In the genomic region with DNA sequence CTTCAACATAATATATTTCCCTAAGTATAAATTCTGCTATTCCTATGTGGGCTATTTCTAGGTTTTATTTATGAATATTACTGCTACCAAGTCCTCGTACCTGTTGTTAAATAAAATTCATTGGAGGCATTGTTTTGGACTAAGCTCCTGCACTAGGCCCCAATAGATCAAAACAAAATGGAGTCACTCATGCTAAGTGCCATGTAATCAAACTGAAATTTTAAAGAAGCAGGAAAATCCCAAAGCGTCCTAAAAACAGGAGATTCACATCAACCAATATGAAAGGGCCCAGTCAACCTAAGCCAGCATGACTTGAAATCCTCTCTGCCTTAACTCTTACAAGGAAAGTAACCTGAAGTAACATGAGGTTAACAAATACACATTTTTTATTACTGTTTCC, we compare ENCODE assay signal across 20 cellular contexts.
DNase-seq lines count a peak whose midpoint lies in the region; ATAC-seq, FAIRE-seq and TF ChIP-seq lines count a peak whose summit lies in the region.
"Had no signal": no experiment of that assay in that cellular context is flagged by ENCODE, and none has a peak within 500 bp of the region (broad histone marks: within the 10 kb centered on the region; RNA-seq: fewer than 3 reads in every experiment).

No MANE protein-coding gene starts in this region.

- H3K18ac ChIP-seq in H1 (ENCODE audit: extremely low read depth, low read length) = no peak overlapping the region

- H3K4me1 ChIP-seq in H1 (replicated peaks in 1 of 4; ENCODE audit: control insufficient read depth in 3 of 4, insufficient read depth in 4 of 4, low read length in 3 of 4) = no peaks in the 10 kb centered on the region
- H3K4me1 ChIP-seq: BE2C, BLaER1 had no signal

- no peak overlapping the region for H2BK20ac ChIP-seq in H1 (ENCODE audit: low read length)

- H3K79me1 ChIP-seq in H1 (ENCODE audit: low read depth, low read length) = no peaks in the 10 kb centered on the region

- H3K56ac ChIP-seq in H1 (replicated peaks; ENCODE audit: insufficient read length, low read depth, low read length) = no peak overlapping the region

- H3K9me3 ChIP-seq in H1 (ENCODE audit: insufficient read depth in 2 of 2, low read depth in 1 of 2, low read length in 1 of 2) = no peaks in the 10 kb centered on the region
- H3K9me3 ChIP-seq: BE2C, BLaER1 had no signal

- no peak overlapping the region for H2BK120ac ChIP-seq in H1 (replicated peaks; ENCODE audit: low read depth, low read length)

- no peak for TF ChIP-seq RAD21 in H1 (IDR thresholded peaks at IDR 0.05 in 1 of 2, conservative IDR thresholded peaks at IDR 0.05 in 1 of 2; ENCODE audit: low read depth in 2 of 2, low read length in 2 of 2)

- POLR2A ChIA-PET in WTC11 (lab: Charles Lee) (no interaction called here), H1 (lab: Charles Lee; ENCODE audit: partially characterized antibody) (interaction anchor here (0.7 kb wide), 1 partner anchor 490 kb away, joined by 3 read pairs; no protein-coding TSS in a partner anchor)

- no peak for FAIRE-seq in H1 (lab: Jason Lieb, UNC)
- FAIRE-seq: GM12891, GM19239 had no signal

- H2AK5ac ChIP-seq in H1 (ENCODE audit: low read depth, low read length) = no peak overlapping the region

- no peak overlapping the region for H4K8ac ChIP-seq in H1 (ENCODE audit: extremely low read depth, insufficient read depth, low read length)

- H2BK12ac ChIP-seq in H1 (ENCODE audit: low read depth, low read length) = no peak overlapping the region

- TF ChIP-seq CTCF in WTC11 (IDR thresholded peaks at IDR 0.05) (no peak), H1 (IDR thresholded peaks at IDR 0.05; ENCODE audit: control extremely low read depth in 1 of 3, insufficient read depth in 1 of 3, low read depth in 1 of 3, low read length in 3 of 3) (no peak)

- CTCF ChIA-PET in WTC11 (lab: Charles Lee) (no interaction called here), H1 (lab: Charles Lee; ENCODE audit: partially characterized antibody) (no interaction called here)

- 0 out of 2 replicates have a peak overlapping the region, but pooled peaks have one; percentile 70 for H2AFZ ChIP-seq in H1 (ENCODE audit: low read length)

- WGBS in H1 (ENCODE audit: extremely low coverage in 1 of 2, insufficient coverage in 1 of 2, insufficient read length in 1 of 2, insufficient replicate concordance in 2 of 2, low coverage in 1 of 2, low lambda C conversion rate in 2 of 2, missing lambda C conversion rate in 1 of 2), 2 experiments = 95% methylated on average over 2 of the region's 2 CpGs; no CpG with 5 or more reads in 1 of the 2 experiments

- H3K23me2 ChIP-seq in H1 (ENCODE audit: low read depth, low read length) = no peaks in the 10 kb centered on the region

- H3K4me2 ChIP-seq in H1 (ENCODE audit: insufficient read depth in 1 of 2, low read depth in 2 of 2, low read length in 2 of 2) = no peak overlapping the region
- H3K4me2 ChIP-seq: BLaER1 had no signal

- no peak overlapping the region for H4K91ac ChIP-seq in H1 (replicated peaks; ENCODE audit: insufficient read length, low read length)

- no peak for TF ChIP-seq POLR2A in H1 (IDR thresholded peaks at IDR 0.05; ENCODE audit: control extremely low read depth in 1 of 2, low read depth in 2 of 2, low read length in 2 of 2)

- H3K36me3 Mint-ChIP-seq in WTC11 = no peaks in the 10 kb centered on the region
- H3K36me3 Mint-ChIP-seq: CD14-positive monocyte; CD4-positive, alpha-beta memory T cell; CD4-positive, CD25-positive, alpha-beta regulatory T cell; CD8-positive, alpha-beta memory T cell had no signal

- no peak for TF ChIP-seq EP300 in H1 (IDR thresholded peaks at IDR 0.05; ENCODE audit: borderline replicate concordance in 1 of 2, low read depth in 2 of 2, low read length in 2 of 2)

- no peak overlapping the region for H3K14ac ChIP-seq in H1 (ENCODE audit: insufficient read length)

- DNase-seq in KBM-7 (peak; percentile 62), WTC11 (ENCODE audit: low spot score) (no peak), H1 (ENCODE audit: low read depth in 1 of 2, low spot score in 2 of 2) (no peak), NK-92 (lab: John Stamatoyannopoulos, UW; ENCODE audit: unreplicated experiment) (no peak), NCI-H526 (lab: John Stamatoyannopoulos, UW) (no peak)
- DNase-seq: 8988T; ACHN; BE2C; C1 segment of cervical spinal cord; CD4-positive, alpha-beta memory T cell; CD4-positive, CD25-positive, alpha-beta regulatory T cell; CD8-positive, alpha-beta memory T cell; COR-L47; DMS79 treated with DMSO at 0.1 percent for 48 hours; GF-D8 had no signal

- H4K20me1 ChIP-seq in H1 (replicated peaks in 1 of 2; ENCODE audit: control insufficient read depth in 1 of 2, insufficient read depth in 2 of 2, low read length in 2 of 2) = no peaks in the 10 kb centered on the region
- H4K20me1 ChIP-seq: BLaER1 had no signal

- no peak overlapping the region for H3K23ac ChIP-seq in H1 (ENCODE audit: insufficient read length)

- no peaks in the 10 kb centered on the region for H3K27me3 ChIP-seq in H1 (replicated peaks in 1 of 4; ENCODE audit: control insufficient read depth in 3 of 4, extremely low read depth in 1 of 4, insufficient read depth in 3 of 4, low read length in 3 of 4)
- H3K27me3 ChIP-seq: BE2C, BLaER1 had no signal

- H3K27ac Mint-ChIP-seq in WTC11 = no peak overlapping the region
- H3K27ac Mint-ChIP-seq: CD14-positive monocyte; CD4-positive, alpha-beta memory T cell; CD8-positive, alpha-beta memory T cell had no signal

- no peak overlapping the region for H3K27ac ChIP-seq in H1 (ENCODE audit: low read depth, low read length)
- H3K27ac ChIP-seq: BLaER1 had no signal

- no peak overlapping the region for H2BK15ac ChIP-seq in H1 (ENCODE audit: low read length)

- H3K79me2 ChIP-seq in H1 (ENCODE audit: control insufficient read depth in 1 of 2, insufficient read depth in 2 of 2, low read length in 2 of 2) = no peaks in the 10 kb centered on the region

- H3K27me3 Mint-ChIP-seq in WTC11 (ENCODE audit: low read depth) = no peaks in the 10 kb centered on the region
- H3K27me3 Mint-ChIP-seq: CD4-positive, alpha-beta memory T cell; CD4-positive, CD25-positive, alpha-beta regulatory T cell; CD8-positive, alpha-beta memory T cell had no signal

- in situ Hi-C loops in KBM-7 (cut with MboI; ENCODE audit: low pct_unique_long_range_greater_than_20kb, low sequenced_read_pairs) = no loop called here

- no peaks in the 10 kb centered on the region for H3K4me1 Mint-ChIP-seq in WTC11
- H3K4me1 Mint-ChIP-seq: CD4-positive, alpha-beta memory T cell; CD4-positive, CD25-positive, alpha-beta regulatory T cell; CD8-positive, alpha-beta memory T cell had no signal

- no peak overlapping the region for H2BK5ac ChIP-seq in H1 (ENCODE audit: low read depth, low read length)

- no peak overlapping the region for H3K4ac ChIP-seq in H1 (replicated peaks; ENCODE audit: insufficient read length, low read depth, low read length)

- H3K36me3 ChIP-seq in H1 (ENCODE audit: control insufficient read depth in 2 of 4, insufficient read depth in 4 of 4, low read length in 3 of 4) = no peaks in the 10 kb centered on the region
- H3K36me3 ChIP-seq: BE2C, BLaER1 had no signal

- H4K5ac ChIP-seq in H1 (ENCODE audit: insufficient read length, low read depth, low read length) = no peak overlapping the region

- H3K4me3 ChIP-seq in H1 (ENCODE audit: extremely low read depth in 1 of 4, insufficient read depth in 2 of 4, low read depth in 3 of 4, low read length in 4 of 4) = no peak overlapping the region
- H3K4me3 ChIP-seq: BLaER1 had no signal

- H3K9me3 Mint-ChIP-seq in WTC11 = no peaks in the 10 kb centered on the region

- H3K4me3 Mint-ChIP-seq in WTC11 = no peak overlapping the region
- H3K4me3 Mint-ChIP-seq: CD14-positive monocyte; CD4-positive, alpha-beta memory T cell; CD4-positive, CD25-positive, alpha-beta regulatory T cell; CD8-positive, alpha-beta memory T cell had no signal

- no peak overlapping the region for H3K9ac ChIP-seq in H1 (replicated peaks in 1 of 4; ENCODE audit: extremely low read depth in 1 of 4, low read depth in 3 of 4, low read length in 3 of 4)
- H3K9ac ChIP-seq: BLaER1 had no signal

- no peak for ATAC-seq in WTC11
- no peak for ATAC-seq in HG03175 (IDR thresholded peaks at IDR 0.05; ENCODE audit: unreplicated experiment)

TF ChIP-seq in WTC11, 78 proteins besides CTCF, POLR2A, EP300 and RAD21:
- TF ChIP-seq ETV6 (CRISPR knock-in tag; IDR thresholded peaks at IDR 0.05) = no peak
- TF ChIP-seq, protein P1, sequence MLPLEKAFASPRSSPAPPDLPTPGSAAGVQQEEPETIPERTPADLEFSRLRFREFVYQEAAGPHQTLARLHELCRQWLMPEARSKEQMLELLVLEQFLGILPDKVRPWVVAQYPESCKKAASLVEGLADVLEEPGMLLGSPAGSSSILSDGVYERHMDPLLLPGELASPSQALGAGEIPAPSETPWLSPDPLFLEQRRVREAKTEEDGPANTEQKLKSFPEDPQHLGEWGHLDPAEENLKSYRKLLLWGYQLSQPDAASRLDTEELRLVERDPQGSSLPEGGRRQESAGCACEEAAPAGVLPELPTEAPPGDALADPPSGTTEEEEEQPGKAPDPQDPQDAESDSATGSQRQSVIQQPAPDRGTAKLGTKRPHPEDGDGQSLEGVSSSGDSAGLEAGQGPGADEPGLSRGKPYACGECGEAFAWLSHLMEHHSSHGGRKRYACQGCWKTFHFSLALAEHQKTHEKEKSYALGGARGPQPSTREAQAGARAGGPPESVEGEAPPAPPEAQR (CRISPR knock-in tag; IDR thresholded peaks at IDR 0.05) = 0 out of 2 replicates have a peak, but pooled peaks have one; percentile 16
TF ChIP-seq in WTC11: peak in this region for 1.

TF ChIP-seq in H1, 55 proteins besides CTCF, POLR2A, EP300 and RAD21:
- TF ChIP-seq RFX5 (IDR thresholded peaks at IDR 0.05; ENCODE audit: borderline replicate concordance, low read depth, low read length) = no peak
- no peak for TF ChIP-seq BACH1 (IDR thresholded peaks at IDR 0.05; ENCODE audit: low read length)
TF ChIP-seq in H1: peak in this region for 0.
